Comparison of ENCODE assay signal across 8 cellular contexts in genomic region chr22:41381329-41382097, GRCh38.
DNase-seq lines count a peak whose midpoint lies in the region; ATAC-seq lines count a peak whose summit lies in the region.

Gene TEF, plus strand, starts transcription at chr22:41381942. Its CDS starts 103 bp downstream, at chr22:41382045.

- ATAC-seq in GM19395 (IDR thresholded peaks at IDR 0.05; ENCODE audit: unreplicated experiment) (peak; percentile 85), HG03558 (IDR thresholded peaks at IDR 0.05; ENCODE audit: extremely low read depth, unreplicated experiment) (peak; percentile 50)

- peak; percentile 98 to 100 (median 100) for DNase-seq in C1 segment of cervical spinal cord (lab: John Stamatoyannopoulos, UW)
- peak; percentile 100 for DNase-seq in NCI-H748 (lab: John Stamatoyannopoulos, UW; ENCODE audit: unreplicated experiment)
- DNase-seq in activated CD4-positive, alpha-beta T cell treated with anti-CD3 and anti-CD28 coated beads, Interleukin-2, amount 50 U/mL, for 24 hours (ENCODE audit: low read depth in 1 of 2, low spot score in 1 of 2) = peak; percentile 92 to 97
- peak; percentile 98 for DNase-seq in dedifferentiated amniotic fluid mesenchymal stem cell (ENCODE audit: extremely low spot score)
- peak; percentile 100 for DNase-seq in left kidney (ENCODE audit: low read depth, low spot score)
- DNase-seq in stimulated activated CD4-positive, alpha-beta T cell treated with anti-CD3 and anti-CD28 coated beads, Interleukin-1b, Interleukin-23, amount 100 ng/mL, for 48 hours = peak; percentile 98

Comparison
In these comparisons a context has a peak if more than half of its experiments do, and no peak if none do; other contexts are left out.
1. Peak in every context shown above with its lines: DNase-seq and ATAC-seq.